ENCODE assay signal across 13 cellular contexts in genomic region chr1:109892476-109893368, GRCh38. TPM values are rescaled to one million over a fixed set of nuclear protein-coding genes. Genes with fewer than 3 reads are reported as not detected.
DNase-seq lines count a peak whose midpoint lies in the region; ATAC-seq and TF ChIP-seq lines count a peak whose summit lies in the region.
"Had no signal": no experiment of that assay in that cellular context is flagged by ENCODE, and none has a peak within 500 bp of the region (broad histone marks: within the 10 kb centered on the region; RNA-seq: fewer than 3 reads in every experiment).

No MANE protein-coding gene starts in this region.

- no CpG with 5 or more reads among the region's 10 CpGs for WGBS in H9 (ENCODE audit: extremely low coverage, insufficient read length, low lambda C conversion rate)

- no peak overlapping the region for H3K23ac ChIP-seq in H9 (ENCODE audit: insufficient read length, low read depth, low read length)

- no peak overlapping the region for H2BK15ac ChIP-seq in H9 (ENCODE audit: low read depth, low read length)

- no peak for TF ChIP-seq CTCF in GM23338 (conservative IDR thresholded peaks at IDR 0.05; ENCODE audit: low read depth in 2 of 2)
- no peak for TF ChIP-seq CTCF in H9 (conservative IDR thresholded peaks at IDR 0.05)

- intact Hi-C loops in left cardiac atrium (cut with DNase I): loop anchor here in 1 of 2 donors (10.0 kb wide), 1 partner anchor 98 kb away; no protein-coding TSS in a partner anchor

- no peaks in the 10 kb centered on the region for H3K9me3 ChIP-seq in SJSA1 (replicated peaks)
- no peaks in the 10 kb centered on the region for H3K9me3 ChIP-seq in H9 (ENCODE audit: control insufficient read depth, low read depth, low read length)

- H3T11ph ChIP-seq in H9 (ENCODE audit: low read length): no peak overlapping the region

- no peaks in the 10 kb centered on the region for H3K9me3 Mint-ChIP-seq in GM23338
- H3K9me3 Mint-ChIP-seq in H9: no peaks in the 10 kb centered on the region
- H3K9me3 Mint-ChIP-seq: activated B cell treated with CpG ODN at 0.5 μM for 24 hours had no signal

- H3K4me3 ChIP-seq in GM23338 (no peak overlapping the region), SJSA1 (no peak overlapping the region)

- H2BK20ac ChIP-seq in H9 (ENCODE audit: low read depth, low read length, poor library complexity, severe bottlenecking): no peak overlapping the region

- ATAC-seq in GM23338 (peak; percentile 69), left cardiac atrium (peak; percentile 9 to 14), HG03097 (IDR thresholded peaks at IDR 0.05; ENCODE audit: low FRiP score, unreplicated experiment) (no peak)

- H3K14ac ChIP-seq in H9 (ENCODE audit: insufficient read depth, low read length): no peak overlapping the region; the same call in 1 of the 2 replicates

- no peak overlapping the region for H4K8ac ChIP-seq in H9 (replicated peaks; ENCODE audit: insufficient read length, low read depth, low read length)

- no peaks in the 10 kb centered on the region for H3F3A ChIP-seq in GM23338 (replicated peaks; ENCODE audit: low read depth)

- no peak overlapping the region for H4K91ac ChIP-seq in H9 (ENCODE audit: insufficient read length, low read depth, low read length)

- H2AFZ ChIP-seq in GM23338 (0 out of 2 replicates have a peak overlapping the region, but pooled peaks have one; percentile 23), H9 (ENCODE audit: low read length) (no peak overlapping the region)

- H3K79me2 ChIP-seq in GM23338 (replicated peaks; ENCODE audit: insufficient read depth) (no peaks in the 10 kb centered on the region), H9 (ENCODE audit: insufficient read depth, low read length) (no peaks in the 10 kb centered on the region)

- H2BK12ac ChIP-seq in H9 (ENCODE audit: insufficient read length, low read depth, low read length): no peak overlapping the region

- H3K27ac ChIP-seq in GM23338 (ENCODE audit: low read depth): no peak overlapping the region
- peak overlapping the region; percentile 73 for H3K27ac ChIP-seq in SJSA1
- H3K27ac ChIP-seq in H9 (ENCODE audit: insufficient read length, low read depth, low read length): no peak overlapping the region

- H3K27me3 Mint-ChIP-seq in GM23338 (ENCODE audit: insufficient read depth, low read depth, poor library complexity) (peaks cover 3% of the 10 kb centered on the region), H9 (ENCODE audit: low read depth) (peaks cover 4% of the 10 kb centered on the region)

- H3K36me3 Mint-ChIP-seq in GM23338 (ENCODE audit: low read depth): no peaks in the 10 kb centered on the region
- no peaks in the 10 kb centered on the region for H3K36me3 Mint-ChIP-seq in H9 (ENCODE audit: insufficient read depth in 1 of 3, low read depth in 3 of 3)
- H3K36me3 Mint-ChIP-seq: naive B cell had no signal

- H3K4me2 ChIP-seq in GM23338 (no peak overlapping the region), H9 (ENCODE audit: insufficient read depth, insufficient read length, low read length) (no peak overlapping the region)

- H4K20me1 ChIP-seq in GM23338 (replicated peaks; ENCODE audit: insufficient read depth) (no peaks in the 10 kb centered on the region), H9 (ENCODE audit: control insufficient read depth, insufficient read depth, insufficient read length) (no peaks in the 10 kb centered on the region)

- H3K4me3 Mint-ChIP-seq in GM23338: no peak overlapping the region
- H3K4me3 Mint-ChIP-seq in H9: no peak overlapping the region
- H3K4me3 Mint-ChIP-seq: activated B cell treated with CpG ODN at 0.5 μM for 24 hours had no signal

- H3K9me2 ChIP-seq in GM23338 (ENCODE audit: insufficient read depth): peaks cover 18% of the 10 kb centered on the region; the same call in 1 of the 2 replicates

- no peaks in the 10 kb centered on the region for H3K23me2 ChIP-seq in H9 (ENCODE audit: insufficient read length, low read depth, low read length, poor library complexity, severe bottlenecking)

- no peak overlapping the region for H3K4ac ChIP-seq in H9 (ENCODE audit: low read depth, low read length)

- H3K9ac ChIP-seq in H9 (ENCODE audit: extremely low read depth, insufficient read length, low read length): no peak overlapping the region

- DNase-seq in GM23338 (ENCODE audit: low spot score) (no peak), SJSA1 (ENCODE audit: low read depth in 1 of 2, low spot score in 2 of 2) (peak; percentile 80 to 87), left cardiac atrium (no peak), pulmonary artery endothelial cell (ENCODE audit: low read depth, low spot score) (peak; percentile 32), H9 (no peak), NCI-H510A (lab: John Stamatoyannopoulos, UW) (no peak), medulla oblongata (ENCODE audit: extremely low spot score) (no peak)
- DNase-seq: activated B cell treated with CpG ODN at 0.5 μM for 24 hours, activated gamma-delta T cell, cortex of kidney, naive B cell, NCI-H187 treated with DMSO at 0.1 percent for 48 hours had no signal

- H4K5ac ChIP-seq in H9 (ENCODE audit: insufficient read length, low read depth, low read length): no peak overlapping the region

- no peak overlapping the region for H2BK5ac ChIP-seq in H9 (ENCODE audit: insufficient read length, low read length)

- peaks cover 3% of the 10 kb centered on the region; the same call in 1 of the 3 replicates for H3K4me1 Mint-ChIP-seq in GM23338
- H3K4me1 Mint-ChIP-seq in H9: peaks cover 2 to 6% of the 10 kb centered on the region in 2 experiments; a peak in 2 of 4 replicates

- no peak overlapping the region for H3K18ac ChIP-seq in H9 (ENCODE audit: insufficient read length, low read depth, low read length)

- H2BK120ac ChIP-seq in H9 (ENCODE audit: low read depth, low read length, poor library complexity, severe bottlenecking): no peak overlapping the region

- no peaks in the 10 kb centered on the region for H3K79me1 ChIP-seq in H9 (ENCODE audit: insufficient read depth, low read depth, low read length, poor library complexity, severe bottlenecking)

- H2AK5ac ChIP-seq in H9 (ENCODE audit: insufficient read length, low read length): no peak overlapping the region

- H3K4me1 ChIP-seq in GM23338 (ENCODE audit: insufficient read depth): no peaks in the 10 kb centered on the region
- peaks cover 53% of the 10 kb centered on the region for H3K4me1 ChIP-seq in SJSA1 (replicated peaks)
- H3K4me1 ChIP-seq in H9 (ENCODE audit: insufficient read depth, low read length): no peaks in the 10 kb centered on the region

- H3K27me3 ChIP-seq in GM23338 (ENCODE audit: insufficient read depth) (no peaks in the 10 kb centered on the region), SJSA1 (replicated peaks) (no peaks in the 10 kb centered on the region), H9 (ENCODE audit: insufficient read depth, low read length) (no peaks in the 10 kb centered on the region)

- H3K36me3 ChIP-seq in GM23338 (ENCODE audit: insufficient read depth) (no peaks in the 10 kb centered on the region), SJSA1 (no peaks in the 10 kb centered on the region)

- no peak overlapping the region for H3K56ac ChIP-seq in H9 (ENCODE audit: insufficient read length, low read depth, low read length)

- no peak overlapping the region for H3K27ac Mint-ChIP-seq in GM23338
- H3K27ac Mint-ChIP-seq in H9: no peak overlapping the region
- H3K27ac Mint-ChIP-seq: naive B cell had no signal

TF ChIP-seq in GM23338, 12 proteins besides CTCF, POLR2A, EP300 and RAD21:
- no peak for TF ChIP-seq EZH2phosphoT487 (IDR thresholded peaks at IDR 0.05; ENCODE audit: unreplicated experiment)
- TF ChIP-seq ZNF331 (CRISPR knock-in tag; IDR thresholded peaks at IDR 0.05; ENCODE audit: low read depth): no peak
- no peak for TF ChIP-seq EZH2 (IDR thresholded peaks at IDR 0.05; ENCODE audit: low read depth, unreplicated experiment)
- no peak for TF ChIP-seq JUNB (IDR thresholded peaks at IDR 0.05; ENCODE audit: unreplicated experiment)
- no peak for TF ChIP-seq ZNF114 (CRISPR knock-in tag; IDR thresholded peaks at IDR 0.05)
- TF ChIP-seq CREB1 (CRISPR knock-in tag; IDR thresholded peaks at IDR 0.05; ENCODE audit: low read depth): no peak

RNA-seq across cellular contexts. Expression of gene CSF1, which starts 17.9 kb away (rescaled TPM):
- 3.5 and 6.3 TPM in 2 replicates for total RNA-seq in GM23338 (2014; rRNA removed; shearing (Covaris generic))
- polyA plus RNA-seq in GM23338 (2016; fragmentation: Nextera tagmentation; extraction: Ambion mirVana): 1.1 and 1.4 TPM in 2 replicates
- 43.8 and 68.9 TPM in 2 replicates for total RNA-seq in SJSA1 (2014; rRNA removed; shearing (Covaris generic))
- total RNA-seq in left cardiac atrium (10 to 100 TPM; 30.8 to 44.1 TPM), pulmonary artery endothelial cell (7.9 and 26.7 TPM in 2 replicates), H9 (2021) (2.3 and 3.2 TPM in 2 replicates)

Comparison
In these comparisons a context has a peak if more than half of its experiments do, and no peak if none do; other contexts are left out.
1. DNase-seq: peak in SJSA1 (2 of 2) and pulmonary artery endothelial cell (single experiment); none in GM23338 (single experiment), left cardiac atrium (single experiment), H9 (single experiment), NCI-H510A (single experiment) and medulla oblongata (single experiment).